Comparison of ENCODE assay signal across 8 cellular contexts in genomic region chr11:64846998-64847666, GRCh38. TPM values are rescaled to one million over a fixed set of nuclear protein-coding genes. Genes with fewer than 3 reads are reported as not detected.
DNase-seq lines count a peak whose midpoint lies in the region; ATAC-seq and TF ChIP-seq lines count a peak whose summit lies in the region.

No MANE protein-coding gene starts in this region.

- H3K4me1 Mint-ChIP-seq in activated T-cell treated with anti-CD3 and anti-CD28 coated beads, Interleukin-2, amount 50 U/mL, for 24 hours (ENCODE audit: low read depth), result peaks cover 61% of the 10 kb centered on the region
- peaks cover 50 to 71% (median 67%) of the 10 kb centered on the region in 3 donors for H3K4me1 Mint-ChIP-seq in naive B cell

- BruUV-seq in Panc1 (replicated peaks; lab: Mats Ljungman, UMichigan), result no TSS peak

- H3K4me3 Mint-ChIP-seq in activated T-cell treated with anti-CD3 and anti-CD28 coated beads, Interleukin-2, amount 50 U/mL, for 24 hours, result no peak overlapping the region
- H3K4me3 Mint-ChIP-seq in naive B cell, result peak overlapping the region in 7 of 8 donors; percentile 32 to 79 (median 62)

- no peaks in the 10 kb centered on the region for H3K9me3 Mint-ChIP-seq in activated T-cell treated with anti-CD3 and anti-CD28 coated beads, Interleukin-2, amount 50 U/mL, for 24 hours
- H3K9me3 Mint-ChIP-seq in naive B cell, result no peaks in the 10 kb centered on the region

- peaks cover 63% of the 10 kb centered on the region for H3K4me1 ChIP-seq in Panc1 (ENCODE audit: control insufficient read depth, insufficient read depth, low read length)
- H3K4me1 ChIP-seq in esophagus muscularis mucosa, result peaks cover 45 to 67% (median 58%) of the 10 kb centered on the region in 4 donors

- H3K27me3 ChIP-seq in Panc1 (ENCODE audit: control insufficient read depth, insufficient read depth, low read length) (no peaks in the 10 kb centered on the region), esophagus muscularis mucosa (peaks cover 0 to 8% (median 3%) of the 10 kb centered on the region in 4 donors)

- H3K27ac Mint-ChIP-seq in activated T-cell treated with anti-CD3 and anti-CD28 coated beads, Interleukin-2, amount 50 U/mL, for 24 hours, result peak overlapping the region; percentile 55
- H3K27ac Mint-ChIP-seq in naive B cell, result peak overlapping the region; percentile 64 to 91 (median 77)

- in situ Hi-C loops in Panc1 (cut with HindIII; ENCODE audit: low pct_unique_long_range_greater_than_20kb, low sequenced_read_pairs), result no loop called here

- no peaks in the 10 kb centered on the region; the same call in 1 of the 2 replicates for H3K36me3 ChIP-seq in Panc1 (ENCODE audit: control insufficient read depth, insufficient read depth, low read length)
- peaks cover 0 to 1% (median 0%) of the 10 kb centered on the region in 4 donors for H3K36me3 ChIP-seq in esophagus muscularis mucosa

- intact Hi-C loops in Panc1 (cut with micrococcal nuclease; ENCODE audit: unreplicated experiment) (loop anchor here (2.0 to 10.0 kb wide), 4 partner anchors 48 to 268 kb away; partner anchors contain the start of genes BATF2, SNX15, TM7SF2 and ZNHIT2), esophagus muscularis mucosa (cut with DNase I) (loop anchor here (1.0 to 10.0 kb wide), 2 partner anchors 47 to 168 kb away; partner anchors contain the start of gene ARL2)

- WGBS in esophagus muscularis mucosa, result 23% methylated on average over 10 of the region's 13 CpGs

- H3K9me3 ChIP-seq in Panc1 (ENCODE audit: control insufficient read depth, insufficient read depth, low read depth, low read length) (no peaks in the 10 kb centered on the region), esophagus muscularis mucosa (no peaks in the 10 kb centered on the region)

- TF ChIP-seq EP300 in esophagus muscularis mucosa (IDR thresholded peaks at IDR 0.05), result no peak

- H3K4me3 ChIP-seq in LNCaP clone FGC (ENCODE audit: low read depth, low read length) (no peak overlapping the region), Panc1 (ENCODE audit: low read depth in 2 of 2, low read length in 2 of 2) (no peak overlapping the region), esophagus muscularis mucosa (no peak overlapping the region)

- CTCF ChIA-PET in Panc1 (lab: Charles Lee), result interaction anchor here (0.6 to 3.2 kb wide), 11 partner anchors 12 to 361 kb away, joined by 3 to 16 read pairs (median 5); partner anchors contain the start of gene EHD1

- no peak for TF ChIP-seq POLR2A in esophagus muscularis mucosa (IDR thresholded peaks at IDR 0.05; ENCODE audit: low read depth)

- ATAC-seq in Panc1 (peak; percentile 83), naive B cell (ENCODE audit: low read depth in 2 of 2) (peak; percentile 8 to 18), GM19452 (IDR thresholded peaks at IDR 0.05; ENCODE audit: unreplicated experiment) (no peak)

- peak; percentile 88 for DNase-seq in DMS79 treated with DMSO at 0.1 percent for 48 hours (lab: John Stamatoyannopoulos, UW)
- DNase-seq in LNCaP clone FGC (ENCODE audit: low read depth), result peak; percentile 63
- peak; percentile 76 for DNase-seq in Panc1 (ENCODE audit: low read depth, low spot score)
- DNase-seq in activated T-cell treated with anti-CD3 and anti-CD28 coated beads, Interleukin-2, amount 50 U/mL, for 24 hours, result peak; percentile 95
- peak; percentile 96 for DNase-seq in esophagus muscularis mucosa (ENCODE audit: extremely low spot score)
- peak; percentile 87 for DNase-seq in naive B cell
- peak; percentile 81 to 82 for DNase-seq in stimulated activated CD8-positive, alpha-beta memory T cell treated with anti-CD3 and anti-CD28 coated beads, Interleukin-7, amount 100 ng/mL, for 4 hours (ENCODE audit: low read depth in 2 of 2)

- POLR2A ChIA-PET in Panc1 (lab: Charles Lee), result interaction anchor here (1.3 kb wide), 1 partner anchor 30 kb away, joined by 4 read pairs; no protein-coding TSS in a partner anchor

- H3K27me3 Mint-ChIP-seq in activated T-cell treated with anti-CD3 and anti-CD28 coated beads, Interleukin-2, amount 50 U/mL, for 24 hours, result no peaks in the 10 kb centered on the region
- H3K27me3 Mint-ChIP-seq in naive B cell, result no peaks in the 10 kb centered on the region

- H3K27ac ChIP-seq in Panc1 (ENCODE audit: low read length), result peak overlapping the region; percentile 81
- H3K27ac ChIP-seq in esophagus muscularis mucosa (replicated peaks in 1 of 4), result no peak overlapping the region

- TF ChIP-seq CTCF in LNCaP clone FGC (IDR thresholded peaks at IDR 0.05; ENCODE audit: control insufficient read depth, extremely low read depth, insufficient read depth) (peak; percentile 96), Panc1 (IDR thresholded peaks at IDR 0.05) (peak; percentile 99), esophagus muscularis mucosa (IDR thresholded peaks at IDR 0.05) (peak in 2 of 3 experiments; percentile 94 to 99)

- H3K36me3 Mint-ChIP-seq in activated T-cell treated with anti-CD3 and anti-CD28 coated beads, Interleukin-2, amount 50 U/mL, for 24 hours (ENCODE audit: low read depth), result peaks cover 6% of the 10 kb centered on the region
- H3K36me3 Mint-ChIP-seq in naive B cell, result no peaks in the 10 kb centered on the region

RNA-seq across cellular contexts. Expression of gene CDC42BPG, which starts 2.7 kb away (rescaled TPM):
- total RNA-seq in Panc1 (2021; ENCODE audit: unreplicated experiment), result 4.1 TPM
- 3.1 TPM for polyA plus RNA-seq in Panc1 (2012; ENCODE audit: insufficient read length)
- under 1 TPM in 3 of 4 donors, not detected in 1; 0.33 to 0.46 (median 0.39) TPM for total RNA-seq in esophagus muscularis mucosa
- polyA plus RNA-seq in naive B cell (ENCODE audit: low read depth in 6 of 6), result under 1 TPM in 4 of 6 donors, not detected in 2; 0.17 to 0.57 (median 0.33) TPM

RNA-seq across cellular contexts. Expression of gene EHD1, which starts 31.3 kb away (rescaled TPM):
- total RNA-seq in Panc1 (2021; ENCODE audit: unreplicated experiment) (186 TPM), esophagus muscularis mucosa (100 to 1,000 TPM in 2 of 4 donors, 10 to 100 TPM in 2; 57.0 to 193 (median 104) TPM)
- 280 TPM for polyA plus RNA-seq in Panc1 (2012; ENCODE audit: insufficient read length)
- 100 to 1,000 TPM in 2 of 6 donors, 10 to 100 TPM in 4; 65.3 to 119 (median 90.7) TPM for polyA plus RNA-seq in naive B cell (ENCODE audit: low read depth in 6 of 6)

RNA-seq across cellular contexts. Expression of gene MEN1, which starts 36.8 kb away (rescaled TPM):
- total RNA-seq in Panc1 (2021; ENCODE audit: unreplicated experiment), result 54.5 TPM
- polyA plus RNA-seq in Panc1 (2012; ENCODE audit: insufficient read length), result 84.8 TPM
- total RNA-seq in esophagus muscularis mucosa, result 10 to 100 TPM; 10.4 to 18.7 (median 11.5) TPM
- 10 to 100 TPM; 12.3 to 49.5 (median 27.4) TPM for polyA plus RNA-seq in naive B cell (ENCODE audit: low read depth in 6 of 6)

RNA-seq across cellular contexts. Expression of gene MAP4K2, which starts 44.1 kb away (rescaled TPM):
- total RNA-seq in Panc1 (2021; ENCODE audit: unreplicated experiment) (46.4 TPM), esophagus muscularis mucosa (10 to 100 TPM; 11.1 to 25.0 (median 17.1) TPM)
- 57.8 TPM for polyA plus RNA-seq in Panc1 (2012; ENCODE audit: insufficient read length)
- 10 to 100 TPM; 29.8 to 65.0 (median 39.7) TPM for polyA plus RNA-seq in naive B cell (ENCODE audit: low read depth in 6 of 6)
